16 cellular contexts compared by ENCODE assay signal in the genomic region with DNA sequence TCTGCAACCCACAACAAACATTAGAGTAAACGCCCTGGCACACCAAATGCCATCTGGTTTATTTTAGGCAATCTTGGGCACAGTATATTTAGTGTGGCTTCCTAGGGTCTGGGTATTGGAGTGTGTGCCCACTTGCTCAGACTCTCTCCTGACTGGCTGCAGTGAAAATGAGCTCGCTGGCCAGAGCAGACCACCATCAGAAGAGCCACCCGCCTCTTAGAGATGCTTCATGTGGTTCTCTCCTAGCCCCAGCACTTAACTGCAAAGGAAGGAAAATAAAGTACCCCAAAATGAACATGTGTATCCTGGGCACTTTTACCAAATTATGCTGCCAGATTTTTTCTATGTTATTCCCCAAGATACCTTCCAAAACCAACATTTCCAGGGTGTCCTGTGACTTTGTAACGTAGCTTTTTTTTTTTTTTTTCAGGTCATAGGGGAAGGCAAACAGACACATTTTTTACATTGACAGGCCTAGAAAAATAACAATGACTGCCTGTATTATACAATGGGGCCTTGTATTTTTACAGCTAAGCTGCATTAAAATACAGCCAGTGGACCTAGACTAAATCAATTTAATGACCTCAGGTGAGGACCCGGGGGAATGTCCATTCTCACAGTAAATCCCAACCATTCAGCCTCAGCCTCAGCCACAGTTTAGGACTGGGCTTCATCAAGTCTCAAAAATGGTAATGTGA.
DNase-seq lines count a peak whose midpoint lies in the region; ATAC-seq lines count a peak whose summit lies in the region.
"Had no signal": no experiment of that assay in that cellular context is flagged by ENCODE, and none has a peak within 500 bp of the region (broad histone marks: within the 10 kb centered on the region; RNA-seq: fewer than 3 reads in every experiment).

No MANE protein-coding gene starts in this region.

- peak; percentile 42 for DNase-seq in HuH-7 (ENCODE audit: low spot score)
- peak; percentile 18 for DNase-seq in foreskin melanocyte
- peak; percentile 3 for DNase-seq in stromal cell of bone marrow (ENCODE audit: low read depth)
- no peak for DNase-seq in D341Med (ENCODE audit: low spot score)
- no peak for DNase-seq in NOMO-1 treated with dmso at 0.1 percent for 144 hours (lab: John Stamatoyannopoulos, UW; ENCODE audit: unreplicated experiment)
- DNase-seq: activated CD4-positive, alpha-beta T cell treated with anti-CD3 and anti-CD28 coated beads for 4 hours; activated naive CD4-positive, alpha-beta T cell treated with anti-CD3 and anti-CD28 coated beads, Interleukin-2, amount 10 ng/mL, durations not matched to agents 7 days and 5 days; activated T-cell treated with anti-CD3 and anti-CD28 coated beads, Interleukin-2, amount 50 U/mL, for 72 hours; amniotic stem cell; CD4-positive, CD25-positive, alpha-beta regulatory T cell; heart right ventricle; NCI-H524; T-helper 2 cell had no signal

- peaks cover 4% of the 10 kb centered on the region for H3K4me1 Mint-ChIP-seq in activated T-helper 17 cell treated with anti-CD3 and anti-CD28 coated beads, Interleukin-2, amount 50 U/mL, for 72 hours
- H3K4me1 Mint-ChIP-seq: activated naive CD4-positive, alpha-beta T cell treated with anti-CD3 and anti-CD28 coated beads, Interleukin-2, amount 10 ng/mL, durations not matched to agents 7 days and 5 days; central memory CD8-positive, alpha-beta T cell had no signal

- H3K27ac Mint-ChIP-seq in activated T-helper 17 cell treated with anti-CD3 and anti-CD28 coated beads, Interleukin-2, amount 50 U/mL, for 72 hours: peak overlapping the region; percentile 36
- H3K27ac Mint-ChIP-seq: activated naive CD4-positive, alpha-beta T cell treated with anti-CD3 and anti-CD28 coated beads, Interleukin-2, amount 10 ng/mL, durations not matched to agents 7 days and 5 days; activated T-cell treated with anti-CD3 and anti-CD28 coated beads, Interleukin-2, amount 50 U/mL, for 72 hours; CD4-positive, CD25-positive, alpha-beta regulatory T cell had no signal

- H3K27me3 Mint-ChIP-seq in activated T-helper 17 cell treated with anti-CD3 and anti-CD28 coated beads, Interleukin-2, amount 50 U/mL, for 72 hours: no peaks in the 10 kb centered on the region
- H3K27me3 Mint-ChIP-seq: activated naive CD4-positive, alpha-beta T cell treated with anti-CD3 and anti-CD28 coated beads, Interleukin-2, amount 10 ng/mL, durations not matched to agents 7 days and 5 days; CD4-positive, CD25-positive, alpha-beta regulatory T cell; central memory CD8-positive, alpha-beta T cell had no signal

- H3K36me3 Mint-ChIP-seq in activated T-helper 17 cell treated with anti-CD3 and anti-CD28 coated beads, Interleukin-2, amount 50 U/mL, for 72 hours (ENCODE audit: low read depth): peaks cover 1% of the 10 kb centered on the region
- H3K36me3 Mint-ChIP-seq: activated naive CD4-positive, alpha-beta T cell treated with anti-CD3 and anti-CD28 coated beads, Interleukin-2, amount 10 ng/mL, durations not matched to agents 7 days and 5 days had no signal

- no peak overlapping the region for H3K4me3 Mint-ChIP-seq in activated T-helper 17 cell treated with anti-CD3 and anti-CD28 coated beads, Interleukin-2, amount 50 U/mL, for 72 hours
- H3K4me3 Mint-ChIP-seq: activated naive CD4-positive, alpha-beta T cell treated with anti-CD3 and anti-CD28 coated beads, Interleukin-2, amount 10 ng/mL, durations not matched to agents 7 days and 5 days; activated T-cell treated with anti-CD3 and anti-CD28 coated beads, Interleukin-2, amount 50 U/mL, for 72 hours; CD4-positive, CD25-positive, alpha-beta regulatory T cell; central memory CD8-positive, alpha-beta T cell had no signal

- H3K9me3 Mint-ChIP-seq in activated T-helper 17 cell treated with anti-CD3 and anti-CD28 coated beads, Interleukin-2, amount 50 U/mL, for 72 hours: peaks cover 7% of the 10 kb centered on the region
- H3K9me3 Mint-ChIP-seq: activated naive CD4-positive, alpha-beta T cell treated with anti-CD3 and anti-CD28 coated beads, Interleukin-2, amount 10 ng/mL, durations not matched to agents 7 days and 5 days; central memory CD8-positive, alpha-beta T cell had no signal

- no peak for ATAC-seq in activated T-helper 17 cell treated with anti-CD3 and anti-CD28 coated beads, Interleukin-2, amount 50 U/mL, for 72 hours (replicated peaks)
- no peak for ATAC-seq in HG02870 (IDR thresholded peaks at IDR 0.05; ENCODE audit: unreplicated experiment)
- ATAC-seq: activated T-cell treated with anti-CD3 and anti-CD28 coated beads, Interleukin-2, amount 50 U/mL, for 72 hours had no signal

Comparison
In these comparisons a context has a peak if more than half of its experiments do, and no peak if none do; other contexts are left out.
1. DNase-seq: peak in HuH-7 (single experiment), foreskin melanocyte (single experiment) and stromal cell of bone marrow (single experiment); none in D341Med (single experiment) and NOMO-1 treated with dmso at 0.1 percent for 144 hours (single experiment).